Comparison of ENCODE assay signal across 1 cellular context in genomic region chr6:27838513-27839302, GRCh38.
TF ChIP-seq lines count a peak whose summit lies in the region.

No MANE protein-coding gene starts in this region.

TF ChIP-seq in GM12878, 131 proteins besides CTCF, POLR2A, EP300 and RAD21 (continued from another document):
- TF ChIP-seq ZNF207 (IDR thresholded peaks at IDR 0.05; ENCODE audit: borderline replicate concordance), result 0 out of 2 replicates have a peak, but pooled peaks have one; percentile 43
